In the genomic region with DNA sequence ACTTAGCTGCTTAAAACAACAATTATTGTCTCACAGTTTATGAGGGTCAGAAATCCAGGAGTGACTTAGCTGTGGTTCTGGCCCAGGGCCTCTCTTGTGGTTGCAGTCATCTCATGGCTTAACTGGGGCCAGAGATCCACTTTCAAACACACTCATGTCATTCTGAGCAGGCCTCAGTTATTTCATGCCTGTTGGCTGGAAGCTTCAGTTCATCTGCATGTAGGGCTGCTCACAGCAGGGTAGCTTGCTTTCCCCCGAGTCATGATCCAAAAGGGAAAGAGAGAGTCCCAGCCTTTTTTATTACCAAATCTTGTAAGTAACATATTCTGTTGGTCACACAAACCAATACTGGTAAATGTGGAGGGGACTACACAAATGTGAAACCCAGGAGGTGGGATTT, we compare ENCODE assay signal across 17 cellular contexts.
A peak's percentile ranks its signal among the peaks of the same experiment; 100 is the strongest.
DNase-seq lines count a peak whose midpoint lies in the region.
"Had no signal": no experiment of that assay in that cellular context is flagged by ENCODE, and none has a peak within 500 bp of the region (broad histone marks: within the 10 kb centered on the region; RNA-seq: fewer than 3 reads in every experiment).

No MANE protein-coding gene starts in this region.

- peaks cover under 1% of the 10 kb centered on the region for H3K36me3 ChIP-seq in adipocyte (ENCODE audit: control insufficient read depth, insufficient read depth, low read length, severe bottlenecking)
- H3K36me3 ChIP-seq: BLaER1 treated with 17β-estradiol and CSF1 and Interleukin-3, amounts not matched to agents 10 nM and 100 nM; prostate gland; thyroid gland had no signal

- peaks cover 14% of the 10 kb centered on the region for H3K4me1 ChIP-seq in adipocyte (ENCODE audit: control insufficient read depth, insufficient read depth, low read length)
- H3K4me1 ChIP-seq: prostate gland, thyroid gland had no signal

- H3K27me3 ChIP-seq in adipocyte (replicated peaks; ENCODE audit: control insufficient read depth, insufficient read depth, low read length): no peaks in the 10 kb centered on the region
- H3K27me3 ChIP-seq: BLaER1 treated with 17β-estradiol and CSF1 and Interleukin-3, amounts not matched to agents 10 nM and 100 nM; thyroid gland had no signal

- no peaks in the 10 kb centered on the region for H3K9me3 ChIP-seq in adipocyte (ENCODE audit: control insufficient read depth, low read length)
- H3K9me3 ChIP-seq: BLaER1 treated with 17β-estradiol and CSF1 and Interleukin-3, amounts not matched to agents 10 nM and 100 nM; prostate gland; thyroid gland had no signal

- H3K9ac ChIP-seq in adipocyte (ENCODE audit: low read length): no peak overlapping the region
- H3K9ac ChIP-seq: BLaER1 treated with 17β-estradiol and CSF1 and Interleukin-3, amounts not matched to agents 10 nM and 100 nM had no signal

- peak; percentile 7 for DNase-seq in AG08396 (ENCODE audit: low spot score)
- DNase-seq in H4 (ENCODE audit: low spot score): peak; percentile 9
- peak; percentile 43 for DNase-seq in adipocyte (ENCODE audit: low read depth)
- DNase-seq in hepatic stellate cell (ENCODE audit: low spot score): peak; percentile 11
- DNase-seq in NCI-H510A (lab: John Stamatoyannopoulos, UW): no peak
- no peak for DNase-seq in RKO (ENCODE audit: low spot score)
- no peak for DNase-seq in SHP77 treated with DMSO at 0.1 percent for 48 hours (lab: John Stamatoyannopoulos, UW)
- no peak for DNase-seq in SKM-1 (lab: John Stamatoyannopoulos, UW; ENCODE audit: unreplicated experiment)
- DNase-seq: activated CD8-positive, alpha-beta T cell treated with anti-CD3 and anti-CD28 coated beads for 36 hours; Karpas-422; kidney glomerular epithelial cell; NCI-H1930; Right ventricle myocardium superior; stimulated activated CD8-positive, alpha-beta memory T cell treated with anti-CD3 and anti-CD28 coated beads, Interleukin-4, amount 100 ng/mL, for 48 hours; thyroid gland had no signal

- H3K4me3 ChIP-seq in adipocyte (ENCODE audit: low read length): no peak overlapping the region
- H3K4me3 ChIP-seq: BLaER1 treated with 17β-estradiol and CSF1 and Interleukin-3, amounts not matched to agents 10 nM and 100 nM; prostate gland; thyroid gland had no signal

Comparison
In these comparisons a context has a peak if more than half of its experiments do, and no peak if none do; other contexts are left out.
1. DNase-seq: peak in AG08396 (single experiment), H4 (single experiment), adipocyte (single experiment) and hepatic stellate cell (single experiment); none in NCI-H510A (single experiment), RKO (single experiment), SHP77 treated with DMSO at 0.1 percent for 48 hours (single experiment) and SKM-1 (single experiment).